14 cellular contexts compared by ENCODE assay signal in the genomic region with DNA sequence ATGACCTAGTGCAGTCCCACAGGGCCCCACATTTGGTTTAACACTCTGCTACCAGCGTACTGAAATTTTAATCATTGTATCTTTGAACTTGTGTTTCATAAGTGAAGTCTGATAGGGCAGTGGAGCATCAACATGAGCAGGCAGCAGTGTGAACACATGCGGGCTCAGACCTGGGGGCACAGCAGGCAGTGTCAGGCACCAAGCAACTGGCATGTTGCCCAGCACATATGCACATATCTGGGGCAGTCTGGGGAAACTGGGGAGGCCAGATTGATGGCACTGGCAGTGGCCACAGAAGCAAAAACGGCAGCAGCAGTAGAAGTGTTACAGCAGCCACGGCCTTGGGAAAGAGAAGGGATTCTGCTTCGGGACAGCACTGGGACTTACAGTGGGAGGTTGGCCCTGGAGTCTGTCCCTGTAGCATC.
DNase-seq lines count a peak whose midpoint lies in the region; ATAC-seq and TF ChIP-seq lines count a peak whose summit lies in the region.
"Had no signal": no experiment of that assay in that cellular context is flagged by ENCODE, and none has a peak within 500 bp of the region (broad histone marks: within the 10 kb centered on the region; RNA-seq: fewer than 3 reads in every experiment).

No MANE protein-coding gene starts in this region.

- intact Hi-C loops in heart left ventricle (cut with DNase I): no loop called here
- intact Hi-C loops in posterior cingulate gyrus (cut with DNase I): no loop called here
- intact Hi-C loops in colonic mucosa (cut with DNase I): no loop called here

- H3K27ac ChIP-seq in HEK293 (ENCODE audit: extremely low read depth, low read depth, low read length) (no peak overlapping the region), heart left ventricle (peak overlapping the region in 3 of 12 donors; percentile 8 to 31 (median 11)), colonic mucosa (no peak overlapping the region)
- H3K27ac ChIP-seq: gastroesophageal sphincter had no signal

- H3K36me3 ChIP-seq in HEK293 (ENCODE audit: control insufficient read depth in 2 of 2, insufficient read depth in 1 of 2, low read length in 2 of 2) (no peaks in the 10 kb centered on the region), heart left ventricle (no peaks in the 10 kb centered on the region), colonic mucosa (no peaks in the 10 kb centered on the region)
- H3K36me3 ChIP-seq: gastroesophageal sphincter, HAP-1 had no signal

- DNase-seq in RPMI8226 (peak; percentile 14), heart left ventricle (peak in 3 of 5 donors; percentile 15 to 39 (median 33)), posterior cingulate gyrus (peak in 8 of 10 donors; percentile 21 to 89 (median 46)), colonic mucosa (no peak), left lobe of liver (ENCODE audit: low spot score) (no peak)
- DNase-seq in NK-92 treated with Interleukin-12 subunit alpha and Interleukin-12 subunit beta, amount 100 ng/mL, for 24 hours (lab: John Stamatoyannopoulos, UW): no peak
- DNase-seq: activated gamma-delta T cell treated with Interleukin-2 at 50 U/mL for 16 hours; CD4-positive, CD25-positive, alpha-beta regulatory T cell; kidney; NCI-H510A had no signal

- 39 to 52% (median 41%) methylated on average over 5 of the region's 5 CpGs for WGBS in heart left ventricle, 4 donors

- H3K9ac ChIP-seq in colonic mucosa (ENCODE audit: low read depth in 2 of 2, low read length in 2 of 2): no peak overlapping the region

- TF ChIP-seq CTCF in HEK293 (tag by site-specific recombination; IDR thresholded peaks at IDR 0.05) (no peak), heart left ventricle (IDR thresholded peaks at IDR 0.05) (no peak), colonic mucosa (IDR thresholded peaks at IDR 0.05) (no peak)

- ATAC-seq in heart left ventricle: peak in 3 of 4 donors; percentile 18 to 67 (median 39)
- ATAC-seq in GM21737 (IDR thresholded peaks at IDR 0.05; ENCODE audit: unreplicated experiment): no peak
- no peak for ATAC-seq in left lobe of liver
- ATAC-seq: gastroesophageal sphincter had no signal

- TF ChIP-seq POLR2A in heart left ventricle (IDR thresholded peaks at IDR 0.05): no peak

- H3K4me3 ChIP-seq in HEK293 (ENCODE audit: low read depth, low read length) (no peak overlapping the region), heart left ventricle (no peak overlapping the region), colonic mucosa (no peak overlapping the region)
- H3K4me3 ChIP-seq: gastroesophageal sphincter, HAP-1 had no signal

- H3K4me1 ChIP-seq in HEK293 (ENCODE audit: control insufficient read depth, insufficient read depth, low read length) (no peaks in the 10 kb centered on the region), heart left ventricle (peaks cover 0 to 15% (median 0%) of the 10 kb centered on the region in 12 donors), colonic mucosa (no peaks in the 10 kb centered on the region)
- H3K4me1 ChIP-seq: HAP-1 had no signal

- POLR2A ChIA-PET in HEK293 (lab: Yijun Ruan, JAX): no interaction called here

- H3K27me3 ChIP-seq in heart left ventricle: no peaks in the 10 kb centered on the region
- no peaks in the 10 kb centered on the region for H3K27me3 ChIP-seq in colonic mucosa
- H3K27me3 ChIP-seq: gastroesophageal sphincter had no signal

- H3K9me3 ChIP-seq in HEK293 (ENCODE audit: control insufficient read depth, insufficient read depth, low read depth, low read length) (no peaks in the 10 kb centered on the region), heart left ventricle (no peaks in the 10 kb centered on the region), colonic mucosa (no peaks in the 10 kb centered on the region)
- H3K9me3 ChIP-seq: gastroesophageal sphincter, HAP-1 had no signal

- CTCF ChIA-PET in HEK293 (lab: Yijun Ruan, JAX): no interaction called here

TF ChIP-seq in HEK293, 187 proteins besides CTCF, POLR2A, EP300 and RAD21:
- TF ChIP-seq ZNF335 (tag by site-specific recombination; conservative IDR thresholded peaks at IDR 0.05) (peak; percentile 53; the same call in 1 of the 2 replicates), ZIC2 (tag by site-specific recombination; IDR thresholded peaks at IDR 0.05) (0 out of 2 replicates have a peak, but pooled peaks have one; percentile 23), ZNF423 (tag by site-specific recombination; IDR thresholded peaks at IDR 0.05) (no peak), ZNF501 (tag by site-specific recombination; IDR thresholded peaks at IDR 0.05) (no peak), KLF9 (tag by site-specific recombination; IDR thresholded peaks at IDR 0.05; ENCODE audit: low read depth) (no peak)

Comparison
In these comparisons a context has a peak if more than half of its experiments do, and no peak if none do; other contexts are left out.
1. DNase-seq: peak in RPMI8226 (single experiment), heart left ventricle (3 of 5) and posterior cingulate gyrus (8 of 10); none in NK-92 treated with Interleukin-12 subunit alpha and Interleukin-12 subunit beta, amount 100 ng/mL, for 24 hours (single experiment), colonic mucosa (single experiment) and left lobe of liver (single experiment).
2. ATAC-seq: peak in heart left ventricle (3 of 4); none in GM21737 (single experiment) and left lobe of liver (single experiment).